ENCODE assay signal across 1 cellular context in the genomic region with DNA sequence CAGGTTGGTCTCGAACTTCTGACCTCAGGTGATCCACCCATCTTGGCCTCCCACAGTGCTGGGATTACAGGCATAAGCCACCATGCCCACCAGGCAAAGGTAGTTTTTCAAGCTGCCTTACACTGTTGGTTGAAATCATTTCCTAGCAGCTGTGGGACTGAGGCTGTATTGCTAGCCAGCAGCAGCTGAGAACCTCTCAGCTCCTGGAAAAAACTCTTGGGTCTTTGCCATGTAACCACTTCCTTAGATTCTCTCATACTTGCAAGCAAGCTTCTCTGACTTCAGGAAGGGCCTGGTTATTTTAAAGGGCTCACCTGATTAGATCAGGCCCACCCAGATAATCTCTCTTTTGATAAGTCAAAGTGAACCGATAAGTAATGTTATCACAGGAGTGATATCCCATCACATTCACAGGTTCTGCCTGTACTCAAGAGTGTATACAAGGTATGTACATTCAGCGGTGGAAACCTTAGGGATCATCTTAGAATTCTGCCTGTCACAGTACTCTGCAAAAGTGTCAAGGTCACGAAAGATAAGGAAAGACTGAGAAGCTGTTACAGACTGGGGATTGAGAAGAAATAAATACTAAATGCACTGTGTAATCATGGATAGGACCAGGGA.
TF ChIP-seq lines count a peak whose summit lies in the region.

No MANE protein-coding gene starts in this region.

TF ChIP-seq in K562, 482 proteins besides CTCF, POLR2A, EP300 and RAD21 (continued from another document):
- no peak for TF ChIP-seq TOE1 (IDR thresholded peaks at IDR 0.05; ENCODE audit: borderline replicate concordance)
- no peak for TF ChIP-seq TOE1 (CRISPR knock-in tag; IDR thresholded peaks at IDR 0.05; ENCODE audit: borderline replicate concordance, low read depth)
- TF ChIP-seq MAFK (IDR thresholded peaks at IDR 0.05; ENCODE audit: low read length), result no peak
- TF ChIP-seq, protein P1, sequence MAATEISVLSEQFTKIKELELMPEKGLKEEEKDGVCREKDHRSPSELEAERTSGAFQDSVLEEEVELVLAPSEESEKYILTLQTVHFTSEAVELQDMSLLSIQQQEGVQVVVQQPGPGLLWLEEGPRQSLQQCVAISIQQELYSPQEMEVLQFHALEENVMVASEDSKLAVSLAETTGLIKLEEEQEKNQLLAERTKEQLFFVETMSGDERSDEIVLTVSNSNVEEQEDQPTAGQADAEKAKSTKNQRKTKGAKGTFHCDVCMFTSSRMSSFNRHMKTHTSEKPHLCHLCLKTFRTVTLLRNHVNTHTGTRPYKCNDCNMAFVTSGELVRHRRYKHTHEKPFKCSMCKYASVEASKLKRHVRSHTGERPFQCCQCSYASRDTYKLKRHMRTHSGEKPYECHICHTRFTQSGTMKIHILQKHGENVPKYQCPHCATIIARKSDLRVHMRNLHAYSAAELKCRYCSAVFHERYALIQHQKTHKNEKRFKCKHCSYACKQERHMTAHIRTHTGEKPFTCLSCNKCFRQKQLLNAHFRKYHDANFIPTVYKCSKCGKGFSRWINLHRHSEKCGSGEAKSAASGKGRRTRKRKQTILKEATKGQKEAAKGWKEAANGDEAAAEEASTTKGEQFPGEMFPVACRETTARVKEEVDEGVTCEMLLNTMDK (IDR thresholded peaks at IDR 0.05; ENCODE audit: borderline replicate concordance, insufficient read depth, low read depth, low read length, poor library complexity, severe bottlenecking), result no peak
- no peak for TF ChIP-seq NR2C1 (IDR thresholded peaks at IDR 0.05)
- no peak; the same call in 1 of the 2 replicates for TF ChIP-seq NR2C1 (tag; IDR thresholded peaks at IDR 0.05)
- TF ChIP-seq MEIS2 (IDR thresholded peaks at IDR 0.05; ENCODE audit: partially characterized antibody), result peak; percentile 67
- TF ChIP-seq BRD4 (IDR thresholded peaks at IDR 0.05), result no peak
- TF ChIP-seq RBM17 (IDR thresholded peaks at IDR 0.05; ENCODE audit: borderline replicate concordance, low read depth, low read length), result no peak
- TF ChIP-seq SETDB1 (IDR thresholded peaks at IDR 0.05; ENCODE audit: low read length), result no peak
- peak; percentile 19; the same call in 1 of the 2 replicates for TF ChIP-seq SPI1 (IDR thresholded peaks at IDR 0.05; ENCODE audit: borderline replicate concordance, low read depth, low read length)
- TF ChIP-seq ZNF324 (CRISPR knock-in tag; IDR thresholded peaks at IDR 0.05), result no peak
- TF ChIP-seq, protein P2, sequence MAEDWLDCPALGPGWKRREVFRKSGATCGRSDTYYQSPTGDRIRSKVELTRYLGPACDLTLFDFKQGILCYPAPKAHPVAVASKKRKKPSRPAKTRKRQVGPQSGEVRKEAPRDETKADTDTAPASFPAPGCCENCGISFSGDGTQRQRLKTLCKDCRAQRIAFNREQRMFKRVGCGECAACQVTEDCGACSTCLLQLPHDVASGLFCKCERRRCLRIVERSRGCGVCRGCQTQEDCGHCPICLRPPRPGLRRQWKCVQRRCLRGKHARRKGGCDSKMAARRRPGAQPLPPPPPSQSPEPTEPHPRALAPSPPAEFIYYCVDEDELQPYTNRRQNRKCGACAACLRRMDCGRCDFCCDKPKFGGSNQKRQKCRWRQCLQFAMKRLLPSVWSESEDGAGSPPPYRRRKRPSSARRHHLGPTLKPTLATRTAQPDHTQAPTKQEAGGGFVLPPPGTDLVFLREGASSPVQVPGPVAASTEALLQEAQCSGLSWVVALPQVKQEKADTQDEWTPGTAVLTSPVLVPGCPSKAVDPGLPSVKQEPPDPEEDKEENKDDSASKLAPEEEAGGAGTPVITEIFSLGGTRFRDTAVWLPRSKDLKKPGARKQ (CRISPR knock-in tag; IDR thresholded peaks at IDR 0.05), result no peak
- TF ChIP-seq ZNF444 (CRISPR knock-in tag; IDR thresholded peaks at IDR 0.05), result no peak
- peak; percentile 98 for TF ChIP-seq ZNF134 (CRISPR knock-in tag; conservative IDR thresholded peaks at IDR 0.05)
- TF ChIP-seq TCF3 (CRISPR knock-in tag; IDR thresholded peaks at IDR 0.05), result 0 out of 2 replicates have a peak, but pooled peaks have one; percentile 6
- no peak for TF ChIP-seq MECOM (CRISPR knock-in tag; IDR thresholded peaks at IDR 0.05)
- TF ChIP-seq MCM2 (IDR thresholded peaks at IDR 0.05; ENCODE audit: low read depth), result no peak
- TF ChIP-seq NFIX (CRISPR knock-in tag; IDR thresholded peaks at IDR 0.05; ENCODE audit: low read depth), result no peak
- TF ChIP-seq SMAD3 (CRISPR knock-in tag; conservative IDR thresholded peaks at IDR 0.05), result no peak
- TF ChIP-seq CC2D1A (IDR thresholded peaks at IDR 0.05), result no peak
- no peak for TF ChIP-seq BRF1 (IDR thresholded peaks at IDR 0.05; ENCODE audit: borderline replicate concordance, extremely low read depth, insufficient read length)
- TF ChIP-seq KLF10 (CRISPR knock-in tag; IDR thresholded peaks at IDR 0.05), result no peak
- peak; percentile 94 for TF ChIP-seq ESRRA (IDR thresholded peaks at IDR 0.05; ENCODE audit: borderline replicate concordance, low read depth)
- no peak for TF ChIP-seq JUND (IDR thresholded peaks at IDR 0.05; ENCODE audit: borderline replicate concordance, low read depth, low read length)
- TF ChIP-seq JUND (tag; IDR thresholded peaks at IDR 0.05; ENCODE audit: borderline replicate concordance, low read depth, low read length), result 0 out of 3 replicates have a peak, but pooled peaks have one; percentile 24
- TF ChIP-seq PRMT5 (CRISPR knock-in tag; IDR thresholded peaks at IDR 0.05), result no peak
- TF ChIP-seq CBFA2T3 (IDR thresholded peaks at IDR 0.05), result 0 out of 2 replicates have a peak, but pooled peaks have one; percentile 4
- TF ChIP-seq CEBPB (tag; IDR thresholded peaks at IDR 0.05), result no peak
- no peak for TF ChIP-seq GTF2F1 (IDR thresholded peaks at IDR 0.05; ENCODE audit: low read depth, low read length)
- no peak for TF ChIP-seq HNRNPH1 (optimal IDR thresholded peaks at IDR 0.05; ENCODE audit: low read depth, low read length)
- TF ChIP-seq, protein P3, sequence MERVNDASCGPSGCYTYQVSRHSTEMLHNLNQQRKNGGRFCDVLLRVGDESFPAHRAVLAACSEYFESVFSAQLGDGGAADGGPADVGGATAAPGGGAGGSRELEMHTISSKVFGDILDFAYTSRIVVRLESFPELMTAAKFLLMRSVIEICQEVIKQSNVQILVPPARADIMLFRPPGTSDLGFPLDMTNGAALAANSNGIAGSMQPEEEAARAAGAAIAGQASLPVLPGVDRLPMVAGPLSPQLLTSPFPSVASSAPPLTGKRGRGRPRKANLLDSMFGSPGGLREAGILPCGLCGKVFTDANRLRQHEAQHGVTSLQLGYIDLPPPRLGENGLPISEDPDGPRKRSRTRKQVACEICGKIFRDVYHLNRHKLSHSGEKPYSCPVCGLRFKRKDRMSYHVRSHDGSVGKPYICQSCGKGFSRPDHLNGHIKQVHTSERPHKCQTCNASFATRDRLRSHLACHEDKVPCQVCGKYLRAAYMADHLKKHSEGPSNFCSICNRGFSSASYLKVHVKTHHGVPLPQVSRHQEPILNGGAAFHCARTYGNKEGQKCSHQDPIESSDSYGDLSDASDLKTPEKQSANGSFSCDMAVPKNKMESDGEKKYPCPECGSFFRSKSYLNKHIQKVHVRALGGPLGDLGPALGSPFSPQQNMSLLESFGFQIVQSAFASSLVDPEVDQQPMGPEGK (CRISPR knock-in tag; IDR thresholded peaks at IDR 0.05; ENCODE audit: borderline replicate concordance), result no peak
- no peak for TF ChIP-seq ZNF830 (CRISPR knock-in tag; IDR thresholded peaks at IDR 0.05)
- TF ChIP-seq ZNF589 (CRISPR knock-in tag; IDR thresholded peaks at IDR 0.05; ENCODE audit: low read depth), result no peak
- TF ChIP-seq, protein P4, sequence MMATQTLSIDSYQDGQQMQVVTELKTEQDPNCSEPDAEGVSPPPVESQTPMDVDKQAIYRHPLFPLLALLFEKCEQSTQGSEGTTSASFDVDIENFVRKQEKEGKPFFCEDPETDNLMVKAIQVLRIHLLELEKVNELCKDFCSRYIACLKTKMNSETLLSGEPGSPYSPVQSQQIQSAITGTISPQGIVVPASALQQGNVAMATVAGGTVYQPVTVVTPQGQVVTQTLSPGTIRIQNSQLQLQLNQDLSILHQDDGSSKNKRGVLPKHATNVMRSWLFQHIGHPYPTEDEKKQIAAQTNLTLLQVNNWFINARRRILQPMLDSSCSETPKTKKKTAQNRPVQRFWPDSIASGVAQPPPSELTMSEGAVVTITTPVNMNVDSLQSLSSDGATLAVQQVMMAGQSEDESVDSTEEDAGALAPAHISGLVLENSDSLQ (IDR thresholded peaks at IDR 0.05), result peak; percentile 76
- peak; percentile 35; the same call in 1 of the 2 replicates for TF ChIP-seq FOXM1 (IDR thresholded peaks at IDR 0.05; ENCODE audit: low read depth)
- TF ChIP-seq FOXM1 (CRISPR knock-in tag; IDR thresholded peaks at IDR 0.05; ENCODE audit: low read depth), result no peak
- TF ChIP-seq FOXA1 (IDR thresholded peaks at IDR 0.05; ENCODE audit: borderline replicate concordance), result no peak
- TF ChIP-seq FOXA3 (CRISPR knock-in tag; conservative IDR thresholded peaks at IDR 0.05 in 1 of 2, IDR thresholded peaks at IDR 0.05 in 1 of 2), result no peak
- no peak for TF ChIP-seq CBX5 (IDR thresholded peaks at IDR 0.05; ENCODE audit: borderline replicate concordance, low read depth)
